ENCODE assay signal across 15 cellular contexts in genomic region chr7:131383417-131383816, GRCh38. TPM values are rescaled to one million over a fixed set of nuclear protein-coding genes. Genes with fewer than 3 reads are reported as not detected.
DNase-seq lines count a peak whose midpoint lies in the region; ATAC-seq, FAIRE-seq and TF ChIP-seq lines count a peak whose summit lies in the region.
"Had no signal": no experiment of that assay in that cellular context is flagged by ENCODE, and none has a peak within 500 bp of the region (broad histone marks: within the 10 kb centered on the region; RNA-seq: fewer than 3 reads in every experiment).

No MANE protein-coding gene starts in this region.

- CTCF ChIA-PET in activated B cell treated with CpG ODN at 0.5 μM for 24 hours (lab: Charles Lee), result interaction anchor here (1.3 kb wide), 1 partner anchor 8 kb away, joined by 3 read pairs; no protein-coding TSS in a partner anchor
- CTCF ChIA-PET in HepG2 (lab: Yijun Ruan, JAX; ENCODE audit: low intra/inter-chr PET ratio, low total read pairs), result no interaction called here

- H3K4me1 ChIP-seq in CD4-positive, CD25-positive, alpha-beta regulatory T cell (ENCODE audit: control insufficient read depth, insufficient read depth, low read length, poor library complexity, severe bottlenecking), result peaks cover 20% of the 10 kb centered on the region
- H3K4me1 ChIP-seq in Karpas-422 (ENCODE audit: low read length) (peaks cover 12% of the 10 kb centered on the region), HepG2 (ENCODE audit: insufficient read depth, low read length) (no peaks in the 10 kb centered on the region), ovary (ENCODE audit: insufficient read depth) (no peaks in the 10 kb centered on the region)

- H3K9me3 ChIP-seq in CD4-positive, CD25-positive, alpha-beta regulatory T cell (ENCODE audit: control insufficient read depth in 2 of 2, low read length in 2 of 2), result no peaks in the 10 kb centered on the region
- H3K9me3 ChIP-seq in Karpas-422 (ENCODE audit: low read length) (no peaks in the 10 kb centered on the region), HepG2 (ENCODE audit: low read length) (no peaks in the 10 kb centered on the region), ovary (no peaks in the 10 kb centered on the region)

- H3K9me3 Mint-ChIP-seq in CD4-positive, CD25-positive, alpha-beta regulatory T cell, result no peaks in the 10 kb centered on the region
- H3K9me3 Mint-ChIP-seq in activated B cell treated with CpG ODN at 0.5 μM for 24 hours, result no peaks in the 10 kb centered on the region
- H3K9me3 Mint-ChIP-seq: T-helper 2 cell treated with Interferon-gamma antibody and Interleukin-4, amounts not matched to agents 5 μg/mL and 100 μg/mL, for 36 hours had no signal

- no peaks in the 10 kb centered on the region for H3K27me3 Mint-ChIP-seq in CD4-positive, CD25-positive, alpha-beta regulatory T cell
- no peaks in the 10 kb centered on the region for H3K27me3 Mint-ChIP-seq in activated B cell treated with CpG ODN at 0.5 μM for 24 hours

- TF ChIP-seq POLR2A in HepG2 (IDR thresholded peaks at IDR 0.05; ENCODE audit: insufficient read depth in 1 of 2, low read depth in 2 of 2, low read length in 2 of 2), result no peak
- no peak for TF ChIP-seq POLR2A in ovary (IDR thresholded peaks at IDR 0.05)

- H3K27me3 ChIP-seq in CD4-positive, CD25-positive, alpha-beta regulatory T cell (ENCODE audit: control insufficient read depth, insufficient read depth, low read length), result no peaks in the 10 kb centered on the region
- H3K27me3 ChIP-seq in Karpas-422 (ENCODE audit: low read length) (no peaks in the 10 kb centered on the region), HepG2 (ENCODE audit: control insufficient read depth in 1 of 2, insufficient read depth in 2 of 2, low read length in 2 of 2) (no peaks in the 10 kb centered on the region), ovary (no peaks in the 10 kb centered on the region)

- peaks cover 10% of the 10 kb centered on the region for H3K36me3 Mint-ChIP-seq in CD4-positive, CD25-positive, alpha-beta regulatory T cell
- H3K36me3 Mint-ChIP-seq in activated B cell treated with CpG ODN at 0.5 μM for 24 hours (ENCODE audit: low read depth), result peaks cover 24% of the 10 kb centered on the region

- FAIRE-seq in HepG2 (lab: Jason Lieb, UNC), result no peak
- FAIRE-seq: endometrium had no signal

- peaks cover 1% of the 10 kb centered on the region for H3K36me3 ChIP-seq in CD4-positive, CD25-positive, alpha-beta regulatory T cell (ENCODE audit: control insufficient read depth, insufficient read depth, low read length)
- H3K36me3 ChIP-seq in Karpas-422 (ENCODE audit: insufficient read depth, low read length) (peaks cover 9% of the 10 kb centered on the region; the same call in 1 of the 2 replicates), HepG2 (replicated peaks in 1 of 2; ENCODE audit: control insufficient read depth in 1 of 2, insufficient read depth in 2 of 2, low read length in 2 of 2) (peaks cover 0 to 9% of the 10 kb centered on the region in 2 experiments; a peak in 3 of 5 replicates), ovary (no peaks in the 10 kb centered on the region)

- no TSS peak for BruUV-seq in HepG2 (replicated peaks; lab: Mats Ljungman, UMichigan)

- H3K4me2 ChIP-seq in Karpas-422 (ENCODE audit: low read depth, low read length, poor library complexity, severe bottlenecking) (no peak overlapping the region), HepG2 (ENCODE audit: low read depth, low read length) (no peak overlapping the region)

- H3K27ac ChIP-seq in CD4-positive, CD25-positive, alpha-beta regulatory T cell (ENCODE audit: insufficient read depth, low read length, poor library complexity, severe bottlenecking), result peak overlapping the region; percentile 15
- H3K27ac ChIP-seq in Karpas-422 (ENCODE audit: low read length), result no peak overlapping the region; the same call in 1 of the 2 replicates
- no peak overlapping the region for H3K27ac ChIP-seq in HepG2 (ENCODE audit: extremely low read length, insufficient read depth, low read length)
- no peak overlapping the region for H3K27ac ChIP-seq in ovary

- TF ChIP-seq CTCF in activated B cell treated with CpG ODN at 0.5 μM for 24 hours (IDR thresholded peaks at IDR 0.05) (no peak), HepG2 (CRISPR knock-in tag; IDR thresholded peaks at IDR 0.05) (no peak), ovary (IDR thresholded peaks at IDR 0.05) (no peak)

- H3K27ac Mint-ChIP-seq in CD4-positive, CD25-positive, alpha-beta regulatory T cell, result peak overlapping the region in 2 of 3 donors; percentile 8 to 83
- peak overlapping the region; percentile 42 for H3K27ac Mint-ChIP-seq in activated B cell treated with CpG ODN at 0.5 μM for 24 hours
- H3K27ac Mint-ChIP-seq: T-helper 2 cell treated with Interferon-gamma antibody and Interleukin-4, amounts not matched to agents 5 μg/mL and 100 μg/mL, for 36 hours had no signal

- H3K79me2 ChIP-seq in Karpas-422 (ENCODE audit: low read length) (peaks cover 95% of the 10 kb centered on the region), HepG2 (ENCODE audit: insufficient read depth, low read length) (peaks cover 32% of the 10 kb centered on the region)

- H3K9me2 ChIP-seq in Karpas-422 (replicated peaks; ENCODE audit: insufficient read depth, low read length), result no peaks in the 10 kb centered on the region

- in situ Hi-C loops in HepG2 (cut with HindIII; ENCODE audit: extremely low pct_ligation_motif_present, low pct_unique_long_range_greater_than_20kb), result no loop called here

- H4K20me1 ChIP-seq in Karpas-422 (ENCODE audit: insufficient read depth, low read depth, low read length) (no peaks in the 10 kb centered on the region), HepG2 (ENCODE audit: insufficient read depth, low read length) (peaks cover 11% of the 10 kb centered on the region; the same call in 1 of the 2 replicates)

- peaks cover 28 to 65% (median 36%) of the 10 kb centered on the region in 4 donors for H3K4me1 Mint-ChIP-seq in CD4-positive, CD25-positive, alpha-beta regulatory T cell
- H3K4me1 Mint-ChIP-seq in activated B cell treated with CpG ODN at 0.5 μM for 24 hours, result peaks cover 21% of the 10 kb centered on the region

- no peak for TF ChIP-seq RAD21 in HepG2 (CRISPR knock-in tag; IDR thresholded peaks at IDR 0.05)

- no peak for ATAC-seq in CD4-positive, CD25-positive, alpha-beta regulatory T cell (ENCODE audit: low read depth in 2 of 2)
- ATAC-seq in activated B cell treated with CpG ODN at 0.5 μM for 24 hours (ENCODE audit: low read depth) (peak; percentile 49), HepG2 (no peak), HG02884 (IDR thresholded peaks at IDR 0.05; ENCODE audit: unreplicated experiment) (no peak)

- H2AFZ ChIP-seq in Karpas-422 (ENCODE audit: low read length) (no peak overlapping the region), HepG2 (ENCODE audit: low read length) (no peak overlapping the region)

- POLR2A ChIA-PET in activated B cell treated with CpG ODN at 0.5 μM for 24 hours (lab: Charles Lee) (interaction anchor here (0.7 kb wide), 1 partner anchor 45 kb away, joined by 3 read pairs; no protein-coding TSS in a partner anchor), HepG2 (lab: Yijun Ruan, JAX) (no interaction called here)

- no peak for TF ChIP-seq EP300 in HepG2 (IDR thresholded peaks at IDR 0.05; ENCODE audit: low read depth in 2 of 2, low read length in 2 of 2)
- no peak for TF ChIP-seq EP300 in HepG2 (CRISPR knock-in tag; IDR thresholded peaks at IDR 0.05; ENCODE audit: borderline replicate concordance)
- no peak for TF ChIP-seq EP300 in ovary (IDR thresholded peaks at IDR 0.05)

- H3K4me3 ChIP-seq in CD4-positive, CD25-positive, alpha-beta regulatory T cell (ENCODE audit: low read depth, low read length), result no peak overlapping the region
- H3K4me3 ChIP-seq in Karpas-422 (ENCODE audit: low read length) (no peak overlapping the region), HepG2 (replicated peaks in 1 of 3; ENCODE audit: insufficient read depth in 1 of 3, low read depth in 2 of 3, low read length in 3 of 3) (no peak overlapping the region), ovary (no peak overlapping the region)

- peak overlapping the region in 1 of 4 donors; percentile 21 for H3K4me3 Mint-ChIP-seq in CD4-positive, CD25-positive, alpha-beta regulatory T cell
- H3K4me3 Mint-ChIP-seq in activated B cell treated with CpG ODN at 0.5 μM for 24 hours, result no peak overlapping the region
- H3K4me3 Mint-ChIP-seq: T-helper 2 cell treated with Interferon-gamma antibody and Interleukin-4, amounts not matched to agents 5 μg/mL and 100 μg/mL, for 36 hours had no signal

- no peak overlapping the region for H3K9ac ChIP-seq in Karpas-422 (ENCODE audit: low read length)
- H3K9ac ChIP-seq in HepG2 (ENCODE audit: insufficient read depth, low read depth, low read length), result no peak overlapping the region

- no peak for DNase-seq in CD4-positive, CD25-positive, alpha-beta regulatory T cell
- DNase-seq in Karpas-422 (peak; percentile 53), activated B cell treated with CpG ODN at 0.5 μM for 24 hours (no peak), HepG2 (ENCODE audit: low spot score) (no peak), ovary (no peak), GM19238 (ENCODE audit: insufficient read length, low spot score) (no peak), NCI-H146 treated with DMSO at 0.1 percent for 48 hours (lab: John Stamatoyannopoulos, UW; ENCODE audit: unreplicated experiment) (no peak)
- DNase-seq: anterior cingulate cortex; midbrain; NCI-H2029 treated with DMSO at 0.1 percent for 48 hours; NK-92 treated with Interleukin-12 subunit alpha and Interleukin-12 subunit beta, amount 100 ng/mL, for 24 hours; stimulated activated CD4-positive, alpha-beta T cell treated with anti-CD3 and anti-CD28 coated beads, Interleukin-4, amount 100 ng/mL, for 4 hours had no signal

- intact Hi-C loops in activated B cell treated with CpG ODN at 0.5 μM for 24 hours (cut with micrococcal nuclease) (no loop called here), HepG2 (cut with micrococcal nuclease; ENCODE audit: unreplicated experiment) (no loop called here), ovary (cut with DNase I) (no loop called here)

RNA-seq across cellular contexts. Expression of gene MKLN1, which starts 55.7 kb away (rescaled TPM):
- total RNA-seq in CD4-positive, CD25-positive, alpha-beta regulatory T cell, result 58.9 TPM
- polyA plus RNA-seq in CD4-positive, CD25-positive, alpha-beta regulatory T cell, result 10 to 100 TPM; 24.5 to 36.6 (median 32.3) TPM
- total RNA-seq in Karpas-422 (2014; rRNA removed; shearing (Covaris generic); ENCODE audit: low replicate concordance), result 17.2 and 70.8 TPM in 2 replicates
- total RNA-seq in activated B cell treated with CpG ODN at 0.5 μM for 24 hours, result 48.9 and 64.6 TPM in 2 replicates
- 43.5 and 75.4 TPM in 2 replicates for total RNA-seq in HepG2 (2016; rRNA removed; fragmentation: Illumina TruSeq; extraction: Trizol)
- total RNA-seq in HepG2 (2016; cell fraction: cytosol; rRNA removed; fragmentation: Illumina TruSeq; extraction: Trizol; ENCODE audit: low read depth), result 196 and 227 TPM in 2 replicates
- 44.4 and 68.0 TPM in 2 replicates for total RNA-seq in HepG2 (2016; cell fraction: insoluble cytoplasmic fraction; rRNA removed; fragmentation: Illumina TruSeq; extraction: Trizol)
- total RNA-seq in HepG2 (2016; cell fraction: membrane; rRNA removed; fragmentation: Illumina TruSeq; extraction: Trizol), result 54.9 and 65.8 TPM in 2 replicates
- total RNA-seq in HepG2 (2016; cell fraction: nucleus; rRNA removed; fragmentation: Illumina TruSeq; extraction: Trizol), result 58.0 and 68.3 TPM in 2 replicates
- polyA plus RNA-seq in HepG2 (2011; rRNA removed), result 32.3 and 33.6 TPM in 2 replicates
- polyA plus RNA-seq in HepG2 (2011; cell fraction: cytosol; rRNA removed), result 14.1 and 18.4 TPM in 2 replicates
- 25.8 and 30.7 TPM in 2 replicates for polyA plus RNA-seq in HepG2 (2011; cell fraction: nucleus; rRNA removed)
- 21.2 and 22.6 TPM in 2 replicates for polyA plus RNA-seq in HepG2 (2012)
- polyA plus RNA-seq in HepG2 (2016; cell fraction: cytosol; fragmentation: Illumina TruSeq; extraction: Trizol; ENCODE audit: low read depth), result 3.1 and 4.1 TPM in 2 replicates
- polyA plus RNA-seq in HepG2 (2016; cell fraction: insoluble cytoplasmic fraction; fragmentation: Illumina TruSeq; extraction: Trizol; ENCODE audit: low read depth), result 37.1 and 39.7 TPM in 2 replicates
- polyA plus RNA-seq in HepG2 (2016; cell fraction: membrane; fragmentation: Illumina TruSeq; extraction: Trizol; ENCODE audit: low read depth), result 7.0 and 7.1 TPM in 2 replicates
- polyA plus RNA-seq in HepG2 (2016; cell fraction: nucleus; fragmentation: Illumina TruSeq; extraction: Trizol; ENCODE audit: insufficient read depth, low read depth), result 28.0 and 32.6 TPM in 2 replicates
- 115 and 131 TPM in 2 replicates for polyA minus RNA-seq in HepG2 (2011; rRNA and poly(A)+ RNA removed; ENCODE audit: low replicate concordance)
- polyA minus RNA-seq in HepG2 (2011; cell fraction: cytosol; rRNA and poly(A)+ RNA removed), result 49.2 and 66.9 TPM in 2 replicates
- polyA minus RNA-seq in HepG2 (2011; cell fraction: nucleus; rRNA and poly(A)+ RNA removed), result 192 and 216 TPM in 2 replicates
- 10 to 100 TPM; 46.6 to 87.1 (median 73.6) TPM for total RNA-seq in ovary
- 10 to 100 TPM; 12.7 to 26.5 TPM for polyA plus RNA-seq in ovary
